ENCODE assay signal across 1 cellular context in the genomic region with DNA sequence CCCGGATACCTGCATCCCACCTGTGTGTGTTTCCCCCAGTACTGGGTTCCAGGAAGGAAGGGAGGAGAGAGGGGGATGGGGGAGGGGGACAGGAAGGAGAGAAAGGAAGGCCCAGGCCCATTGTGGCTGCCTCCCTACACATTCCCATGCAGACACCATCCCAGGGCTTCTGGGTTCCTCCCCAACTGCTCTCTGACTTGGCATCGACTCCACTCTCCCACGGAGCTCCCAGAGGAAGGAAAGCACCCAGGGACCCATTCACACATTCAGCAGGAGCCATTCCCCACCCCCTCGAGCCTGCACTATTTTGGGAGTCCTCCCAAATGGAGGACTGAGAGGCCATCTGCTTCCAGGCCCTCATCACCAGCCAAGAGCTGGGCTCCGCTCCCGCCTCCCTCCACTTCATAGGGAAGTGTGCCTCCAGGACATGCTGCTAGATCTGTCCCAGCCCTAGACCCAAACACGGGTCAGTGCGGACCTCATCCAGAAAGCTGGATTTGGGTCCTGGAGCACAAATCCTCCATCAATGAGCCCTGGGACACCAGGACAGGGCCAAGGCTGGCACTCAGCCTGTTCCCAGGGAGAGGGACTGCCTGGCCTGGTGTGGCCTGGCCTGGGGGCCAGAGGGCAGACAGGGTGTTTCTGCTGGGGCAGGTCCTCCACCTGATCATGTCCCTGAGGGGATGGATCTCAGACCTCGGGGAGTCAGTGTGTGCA.
TF ChIP-seq lines count a peak whose summit lies in the region.

No MANE protein-coding gene starts in this region.

TF ChIP-seq in WTC11, 78 proteins besides CTCF, POLR2A, EP300 and RAD21:
- no peak for TF ChIP-seq NR1H2 (CRISPR knock-in tag; IDR thresholded peaks at IDR 0.05)
- TF ChIP-seq TP53 (CRISPR knock-in tag; IDR thresholded peaks at IDR 0.05) = 0 out of 2 replicates have a peak, but pooled peaks have one; percentile 2
- peak; percentile 84; the same call in 1 of the 2 replicates for TF ChIP-seq ZNF263 (CRISPR knock-in tag; IDR thresholded peaks at IDR 0.05; ENCODE audit: low read depth)
TF ChIP-seq in WTC11: peak in this region for 2.
